In genomic region chr2:218983263-218983970, GRCh38 we compare ENCODE assay signal across 20 cellular contexts. TPM values are rescaled to one million over a fixed set of nuclear protein-coding genes. Genes with fewer than 3 reads are reported as not detected.
DNase-seq lines count a peak whose midpoint lies in the region; FAIRE-seq and TF ChIP-seq lines count a peak whose summit lies in the region.
"Had no signal": no experiment of that assay in that cellular context is flagged by ENCODE, and none has a peak within 500 bp of the region (broad histone marks: within the 10 kb centered on the region; RNA-seq: fewer than 3 reads in every experiment).

No MANE protein-coding gene starts in this region.

- H3K9ac ChIP-seq in H1 (replicated peaks in 1 of 4; ENCODE audit: extremely low read depth in 1 of 4, low read depth in 3 of 4, low read length in 3 of 4) = no peak overlapping the region
- H3K9ac ChIP-seq: parathyroid adenoma had no signal

- intact Hi-C loops in posterior vena cava (cut with DNase I) = no loop called here

- H3K23ac ChIP-seq in H1 (ENCODE audit: insufficient read length) = no peak overlapping the region

- no peak overlapping the region for H4K5ac ChIP-seq in H1 (ENCODE audit: insufficient read length, low read depth, low read length)

- peak overlapping the region; percentile 99 for H2BK12ac ChIP-seq in H1 (ENCODE audit: low read depth, low read length)

- no peaks in the 10 kb centered on the region for H3K9me3 ChIP-seq in H1 (ENCODE audit: insufficient read depth in 2 of 2, low read depth in 1 of 2, low read length in 1 of 2)
- H3K9me3 ChIP-seq in MG63 = no peaks in the 10 kb centered on the region
- H3K9me3 ChIP-seq: gastrocnemius medialis had no signal

- H3K27me3 ChIP-seq in H7 (ENCODE audit: control insufficient read depth, insufficient read depth, low read length) = peaks cover 93% of the 10 kb centered on the region
- peaks cover 82 to 97% (median 95%) of the 10 kb centered on the region in 4 experiments for H3K27me3 ChIP-seq in H1 (replicated peaks in 1 of 4; ENCODE audit: control insufficient read depth in 3 of 4, extremely low read depth in 1 of 4, insufficient read depth in 3 of 4, low read length in 3 of 4)
- peaks cover 45% of the 10 kb centered on the region for H3K27me3 ChIP-seq in MG63

- no peak for TF ChIP-seq POLR2A in H1 (IDR thresholded peaks at IDR 0.05; ENCODE audit: control extremely low read depth in 1 of 2, low read depth in 2 of 2, low read length in 2 of 2)

- no peak overlapping the region for H2BK5ac ChIP-seq in H1 (ENCODE audit: low read depth, low read length)

- TF ChIP-seq RAD21 in H1 (IDR thresholded peaks at IDR 0.05 in 1 of 2, conservative IDR thresholded peaks at IDR 0.05 in 1 of 2; ENCODE audit: low read depth in 2 of 2, low read length in 2 of 2) = no peak

- H3K23me2 ChIP-seq in H1 (ENCODE audit: low read depth, low read length) = peaks cover 6% of the 10 kb centered on the region; the same call in 1 of the 2 replicates

- H2BK20ac ChIP-seq in H1 (ENCODE audit: low read length) = peak overlapping the region; percentile 72; the same call in 1 of the 2 replicates

- H2BK15ac ChIP-seq in H1 (ENCODE audit: low read length) = no peak overlapping the region

- POLR2A ChIA-PET in H1 (lab: Charles Lee; ENCODE audit: partially characterized antibody) = no interaction called here

- FAIRE-seq in H1 (lab: Jason Lieb, UNC) = no peak
- FAIRE-seq: bronchial epithelial cell, TTC549 had no signal

- H3K14ac ChIP-seq in H1 (ENCODE audit: insufficient read length) = no peak overlapping the region

- H3K4ac ChIP-seq in H1 (replicated peaks; ENCODE audit: insufficient read length, low read depth, low read length) = no peak overlapping the region

- H3K56ac ChIP-seq in H1 (replicated peaks; ENCODE audit: insufficient read length, low read depth, low read length) = no peak overlapping the region

- no peak overlapping the region for H2AFZ ChIP-seq in H1 (ENCODE audit: low read length)

- H3K4me3 ChIP-seq in H7 (ENCODE audit: insufficient read depth, low read depth, low read length) (no peak overlapping the region), H1 (ENCODE audit: extremely low read depth in 1 of 4, insufficient read depth in 2 of 4, low read depth in 3 of 4, low read length in 4 of 4) (no peak overlapping the region), MG63 (no peak overlapping the region)

- TF ChIP-seq EP300 in H1 (IDR thresholded peaks at IDR 0.05; ENCODE audit: borderline replicate concordance in 1 of 2, low read depth in 2 of 2, low read length in 2 of 2) = no peak

- H3K36me3 ChIP-seq in H7 (replicated peaks; ENCODE audit: control insufficient read depth, insufficient read depth, low read length) (no peaks in the 10 kb centered on the region), H1 (ENCODE audit: control insufficient read depth in 2 of 4, insufficient read depth in 4 of 4, low read length in 3 of 4) (peaks cover 0 to 7% (median 0%) of the 10 kb centered on the region in 4 experiments; a peak in 1 of 8 replicates), MG63 (no peaks in the 10 kb centered on the region)
- H3K36me3 ChIP-seq: gastrocnemius medialis had no signal

- peaks cover 0 to 25% (median 19%) of the 10 kb centered on the region in 4 experiments; a peak in 6 of 7 replicates for H3K4me1 ChIP-seq in H1 (replicated peaks in 1 of 4; ENCODE audit: control insufficient read depth in 3 of 4, insufficient read depth in 4 of 4, low read length in 3 of 4)

- peak overlapping the region in 1 of 2 experiments; percentile 46; a peak in 2 of 4 replicates for H3K4me2 ChIP-seq in H1 (ENCODE audit: insufficient read depth in 1 of 2, low read depth in 2 of 2, low read length in 2 of 2)

- no peak overlapping the region for H3K27ac ChIP-seq in H1 (ENCODE audit: low read depth, low read length)
- H3K27ac ChIP-seq: gastrocnemius medialis, parathyroid adenoma had no signal

- 10% methylated on average over 24 of the region's 24 CpGs; no CpG with 5 or more reads in 1 of the 2 experiments for WGBS in H1 (ENCODE audit: extremely low coverage in 1 of 2, insufficient coverage in 1 of 2, insufficient read length in 1 of 2, insufficient replicate concordance in 2 of 2, low coverage in 1 of 2, low lambda C conversion rate in 2 of 2, missing lambda C conversion rate in 1 of 2), 2 experiments

- H4K8ac ChIP-seq in H1 (ENCODE audit: extremely low read depth, insufficient read depth, low read length) = no peak overlapping the region

- no peaks in the 10 kb centered on the region for H3K79me1 ChIP-seq in H1 (ENCODE audit: low read depth, low read length)

- H4K20me1 ChIP-seq in H1 (replicated peaks in 1 of 2; ENCODE audit: control insufficient read depth in 1 of 2, insufficient read depth in 2 of 2, low read length in 2 of 2) = peaks cover 14 to 33% of the 10 kb centered on the region in 2 experiments

- peak; percentile 31 for DNase-seq in activated CD4-positive, alpha-beta T cell treated with anti-CD3 and anti-CD28 coated beads for 48 hours
- DNase-seq in activated CD4-positive, alpha-beta T cell treated with anti-CD3 and anti-CD28 coated beads, Interleukin-2, amount 50 U/mL, for 4 hours = no peak
- DNase-seq in H7 (peak; percentile 69), H1 (ENCODE audit: low read depth in 1 of 2, low spot score in 2 of 2) (no peak), posterior vena cava (ENCODE audit: low spot score) (peak; percentile 58), kidney glomerular epithelial cell (lab: John Stamatoyannopoulos, UW) (no peak), anterior cingulate cortex (lab: John Stamatoyannopoulos, UW) (no peak), MG63 (no peak)
- DNase-seq: activated naive CD4-positive, alpha-beta T cell treated with Interleukin-2 at 50 U/mL for 16 hours; DMS 273 treated with DMSO at 0.1 percent for 48 hours; effector memory CD8-positive, alpha-beta T cell; gastrocnemius medialis; Karpas-422; NCI-H2029 treated with DMSO at 0.1 percent for 48 hours; stimulated activated CD4-positive, alpha-beta T cell treated with anti-CD3 and anti-CD28 coated beads, Interleukin-12 subunit alpha, Interleukin-12 subunit beta, amount 100 ng/mL, for 4 hours had no signal

- no peaks in the 10 kb centered on the region for H3K79me2 ChIP-seq in H1 (ENCODE audit: control insufficient read depth in 1 of 2, insufficient read depth in 2 of 2, low read length in 2 of 2)
- H3K79me2 ChIP-seq: parathyroid adenoma had no signal

- TF ChIP-seq CTCF in H1 (IDR thresholded peaks at IDR 0.05; ENCODE audit: control extremely low read depth in 1 of 3, insufficient read depth in 1 of 3, low read depth in 1 of 3, low read length in 3 of 3) = no peak

- no peak overlapping the region for H4K91ac ChIP-seq in H1 (replicated peaks; ENCODE audit: insufficient read length, low read length)

- H2BK120ac ChIP-seq in H1 (replicated peaks; ENCODE audit: low read depth, low read length) = no peak overlapping the region

- no peak overlapping the region for H3K18ac ChIP-seq in H1 (ENCODE audit: extremely low read depth, low read length)

- H2AK5ac ChIP-seq in H1 (ENCODE audit: low read depth, low read length) = no peak overlapping the region; the same call in 1 of the 2 replicates

- CTCF ChIA-PET in H1 (lab: Charles Lee; ENCODE audit: partially characterized antibody) = interaction anchor here (0.9 to 13.0 kb wide), 12 partner anchors 13 to 136 kb away, joined by 3 to 284 read pairs (median 8); partner anchors contain the start of genes CDK5R2 and CRYBA2

RNA-seq across cellular contexts. Expression of gene FEV, which starts 1.6 kb away (rescaled TPM):
- not detected in 2 replicates for total RNA-seq in H7 (2014; rRNA removed; shearing (Covaris generic))
- not detected in 2 replicates for total RNA-seq in H1 (2021; fragmentation: NEBNext Ultra II Directional; extraction: Animal tissue kit (Norgen Biotek cat#: 25700))
- polyA plus RNA-seq in H1 (2011; rRNA removed) = not detected in 2 replicates
- polyA plus RNA-seq in H1 (2011; cell fraction: cytosol; rRNA removed) = not detected
- polyA plus RNA-seq in H1 (2011; cell fraction: nucleus; rRNA removed) = not detected
- not detected in 4 replicates for polyA plus RNA-seq in H1 (2012, experiment 1 of 2)
- polyA plus RNA-seq in H1 (2012, experiment 2 of 2) = not detected
- polyA plus RNA-seq in H1 (2013, experiment 1 of 2) = not detected
- polyA plus RNA-seq in H1 (2013, experiment 2 of 2) = not detected
- not detected in 2 replicates for polyA minus RNA-seq in H1 (2011; rRNA and poly(A)+ RNA removed)
- not detected for polyA minus RNA-seq in H1 (2011; cell fraction: cytosol; rRNA and poly(A)+ RNA removed)
- not detected for polyA minus RNA-seq in H1 (2011; cell fraction: nucleus; rRNA and poly(A)+ RNA removed)
- not detected for total RNA-seq in posterior vena cava
- not detected in 2 replicates for total RNA-seq in MG63 (2014; rRNA removed; shearing (Covaris generic); ENCODE audit: low replicate concordance)
- total RNA-seq: bronchial epithelial cell, gastrocnemius medialis, subcutaneous adipose tissue had no signal

RNA-seq across cellular contexts. Expression of gene CRYBA2, which starts 9.8 kb away (rescaled TPM):
- total RNA-seq in H7 (2014; rRNA removed; shearing (Covaris generic)) = not detected in 2 replicates
- not detected in 2 replicates for total RNA-seq in H1 (2021; fragmentation: NEBNext Ultra II Directional; extraction: Animal tissue kit (Norgen Biotek cat#: 25700))
- polyA plus RNA-seq in H1 (2011; rRNA removed) = not detected in 2 replicates
- not detected for polyA plus RNA-seq in H1 (2011; cell fraction: cytosol; rRNA removed)
- polyA plus RNA-seq in H1 (2011; cell fraction: nucleus; rRNA removed) = not detected
- not detected in 4 replicates for polyA plus RNA-seq in H1 (2012, experiment 1 of 2)
- not detected for polyA plus RNA-seq in H1 (2012, experiment 2 of 2)
- polyA plus RNA-seq in H1 (2013, experiment 1 of 2) = not detected
- polyA plus RNA-seq in H1 (2013, experiment 2 of 2) = not detected
- not detected in 2 replicates for polyA minus RNA-seq in H1 (2011; rRNA and poly(A)+ RNA removed)
- polyA minus RNA-seq in H1 (2011; cell fraction: cytosol; rRNA and poly(A)+ RNA removed) = not detected
- not detected for polyA minus RNA-seq in H1 (2011; cell fraction: nucleus; rRNA and poly(A)+ RNA removed)
- not detected for total RNA-seq in posterior vena cava
- not detected in 2 replicates for total RNA-seq in MG63 (2014; rRNA removed; shearing (Covaris generic); ENCODE audit: low replicate concordance)
- total RNA-seq: bronchial epithelial cell, gastrocnemius medialis, mesothelial cell of epicardium, subcutaneous adipose tissue had no signal

RNA-seq across cellular contexts. Expression of gene CDK5R2, which starts 24.0 kb away (rescaled TPM):
- total RNA-seq in H7 (2014; rRNA removed; shearing (Covaris generic)) = 0.17 TPM in 1 of 2 replicates, not detected in the other
- not detected in 2 replicates for total RNA-seq in H1 (2021; fragmentation: NEBNext Ultra II Directional; extraction: Animal tissue kit (Norgen Biotek cat#: 25700))
- 0.14 TPM in 2 replicates for polyA plus RNA-seq in H1 (2011; rRNA removed)
- polyA plus RNA-seq in H1 (2011; cell fraction: cytosol; rRNA removed) = 0.09 TPM
- polyA plus RNA-seq in H1 (2011; cell fraction: nucleus; rRNA removed) = not detected
- 0.08 to 0.33 TPM (median 0.14 TPM) in 3 of 4 replicates, not detected in the other for polyA plus RNA-seq in H1 (2012, experiment 1 of 2)
- polyA plus RNA-seq in H1 (2012, experiment 2 of 2) = not detected
- polyA plus RNA-seq in H1 (2013, experiment 1 of 2) = 0.10 TPM
- polyA plus RNA-seq in H1 (2013, experiment 2 of 2) = 0.13 TPM
- polyA minus RNA-seq in H1 (2011; rRNA and poly(A)+ RNA removed) = 0.06 TPM in 1 of 2 replicates, not detected in the other
- not detected for polyA minus RNA-seq in H1 (2011; cell fraction: cytosol; rRNA and poly(A)+ RNA removed)
- not detected for polyA minus RNA-seq in H1 (2011; cell fraction: nucleus; rRNA and poly(A)+ RNA removed)
- not detected for total RNA-seq in posterior vena cava
- not detected in 2 replicates for total RNA-seq in MG63 (2014; rRNA removed; shearing (Covaris generic); ENCODE audit: low replicate concordance)
- total RNA-seq: bronchial epithelial cell, gastrocnemius medialis, subcutaneous adipose tissue had no signal

RNA-seq across cellular contexts. Expression of gene CFAP65, which starts 57.9 kb away (rescaled TPM):
- 0.11 TPM in 1 of 2 replicates, not detected in the other for total RNA-seq in H7 (2014; rRNA removed; shearing (Covaris generic))
- total RNA-seq in H1 (2021; fragmentation: NEBNext Ultra II Directional; extraction: Animal tissue kit (Norgen Biotek cat#: 25700)) = 0.13 and 0.19 TPM in 2 replicates
- 0.38 and 0.45 TPM in 2 replicates for polyA plus RNA-seq in H1 (2011; rRNA removed)
- 1.0 TPM for polyA plus RNA-seq in H1 (2011; cell fraction: cytosol; rRNA removed)
- polyA plus RNA-seq in H1 (2011; cell fraction: nucleus; rRNA removed) = 0.88 TPM
- polyA plus RNA-seq in H1 (2012, experiment 1 of 2) = 0.32 to 0.68 TPM (median 0.52 TPM) in 4 replicates
- 0.33 TPM for polyA plus RNA-seq in H1 (2012, experiment 2 of 2)
- 0.18 TPM for polyA plus RNA-seq in H1 (2013, experiment 1 of 2)
- polyA plus RNA-seq in H1 (2013, experiment 2 of 2) = 0.18 TPM
- 0.35 and 0.76 TPM in 2 replicates for polyA minus RNA-seq in H1 (2011; rRNA and poly(A)+ RNA removed)
- not detected for polyA minus RNA-seq in H1 (2011; cell fraction: cytosol; rRNA and poly(A)+ RNA removed)
- 0.20 TPM for polyA minus RNA-seq in H1 (2011; cell fraction: nucleus; rRNA and poly(A)+ RNA removed)
- total RNA-seq in posterior vena cava = not detected
- total RNA-seq in MG63 (2014; rRNA removed; shearing (Covaris generic); ENCODE audit: low replicate concordance) = 0.03 TPM in 1 of 2 replicates, not detected in the other
- total RNA-seq: bronchial epithelial cell, mesothelial cell of epicardium, subcutaneous adipose tissue had no signal

Comparison
In these comparisons a context has a peak if more than half of its experiments do, and no peak if none do; other contexts are left out.
1. DNase-seq: peak in activated CD4-positive, alpha-beta T cell treated with anti-CD3 and anti-CD28 coated beads for 48 hours (single experiment), H7 (single experiment) and posterior vena cava (single experiment); none in activated CD4-positive, alpha-beta T cell treated with anti-CD3 and anti-CD28 coated beads, Interleukin-2, amount 50 U/mL, for 4 hours (0 of 2), H1 (0 of 2), kidney glomerular epithelial cell (single experiment), anterior cingulate cortex (0 of 58) and MG63 (single experiment).